Comparison of ENCODE assay signal across 20 cellular contexts in the genomic region with DNA sequence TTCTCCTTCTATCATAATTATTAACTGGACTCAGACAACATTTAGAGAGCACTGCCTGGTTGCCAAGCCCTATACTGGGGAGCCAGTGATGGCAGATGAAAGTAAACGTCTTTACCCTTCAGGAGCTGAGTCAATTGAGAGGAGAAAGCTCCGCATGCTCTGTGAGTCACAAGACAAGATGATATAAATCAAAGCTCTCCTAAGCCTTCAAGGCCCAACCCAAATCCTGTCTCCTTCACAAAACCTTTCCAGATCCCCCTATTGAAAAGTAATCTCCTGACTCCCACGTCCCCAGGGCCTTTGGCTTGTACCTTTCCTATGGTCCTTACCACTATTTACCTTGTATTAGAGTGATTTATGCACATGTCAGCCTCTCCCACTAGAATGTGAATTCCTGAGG.
DNase-seq lines count a peak whose midpoint lies in the region; ATAC-seq and TF ChIP-seq lines count a peak whose summit lies in the region.
"Had no signal": no experiment of that assay in that cellular context is flagged by ENCODE, and none has a peak within 500 bp of the region (broad histone marks: within the 10 kb centered on the region; RNA-seq: fewer than 3 reads in every experiment).

No MANE protein-coding gene starts in this region.

- DNase-seq in M059J (ENCODE audit: low read depth) (peak; percentile 3), epithelial cell of prostate (ENCODE audit: low read depth, low spot score) (peak; percentile 49), kidney tubule cell (ENCODE audit: low spot score) (peak; percentile 6), smooth muscle cell (lab: John Stamatoyannopoulos, UW; ENCODE audit: unreplicated experiment) (no peak), NCI-H2171 treated with DMSO at 0.1 percent for 48 hours (lab: John Stamatoyannopoulos, UW) (no peak), neural progenitor cell (ENCODE audit: low spot score) (no peak)
- DNase-seq: CD4-positive, CD25-positive, alpha-beta regulatory T cell; COR-L47; DMS 273 treated with DMSO at 0.1 percent for 48 hours; DND-41; Kasumi-1; MM.1S; NCI-H1092; NCI-H1436; NCI-H187 treated with DMSO at 0.1 percent for 48 hours; NCI-H345; OCI-M1 had no signal

- 6% methylated on average over 3 of the region's 3 CpGs for WGBS in smooth muscle cell (ENCODE audit: low lambda C conversion rate)

- H3K27ac ChIP-seq in epithelial cell of prostate: no peak overlapping the region
- H3K27ac ChIP-seq in smooth muscle cell (ENCODE audit: low read depth): peak overlapping the region; percentile 12
- no peak overlapping the region for H3K27ac ChIP-seq in neural progenitor cell
- H3K27ac ChIP-seq: SJSA1 had no signal

- no peak overlapping the region for H3K4me2 ChIP-seq in smooth muscle cell
- H3K4me2 ChIP-seq in neural progenitor cell: no peak overlapping the region

- no peaks in the 10 kb centered on the region for H3F3A ChIP-seq in smooth muscle cell (ENCODE audit: low read depth)
- no peaks in the 10 kb centered on the region for H3F3A ChIP-seq in neural progenitor cell (ENCODE audit: low read depth)

- TF ChIP-seq CTCF in smooth muscle cell (IDR thresholded peaks at IDR 0.05; ENCODE audit: borderline replicate concordance, insufficient read depth, poor library complexity, severe bottlenecking) (no peak), neural progenitor cell (IDR thresholded peaks at IDR 0.05) (no peak)

- no peak overlapping the region for H3K4me3 ChIP-seq in smooth muscle cell
- no peak overlapping the region for H3K4me3 ChIP-seq in neural progenitor cell
- H3K4me3 ChIP-seq: SJSA1 had no signal

- H3K79me2 ChIP-seq in smooth muscle cell (ENCODE audit: low read depth) (no peaks in the 10 kb centered on the region), neural progenitor cell (ENCODE audit: low read depth) (no peaks in the 10 kb centered on the region)

- H4K20me1 ChIP-seq in smooth muscle cell (ENCODE audit: low read depth): no peaks in the 10 kb centered on the region
- no peaks in the 10 kb centered on the region for H4K20me1 ChIP-seq in neural progenitor cell (ENCODE audit: low read depth)

- no peaks in the 10 kb centered on the region for H3K9me3 Mint-ChIP-seq in neural progenitor cell

- H3K9me3 ChIP-seq in smooth muscle cell (replicated peaks; ENCODE audit: low read depth) (no peaks in the 10 kb centered on the region), neural progenitor cell (ENCODE audit: low read depth) (no peaks in the 10 kb centered on the region)
- H3K9me3 ChIP-seq: SJSA1 had no signal

- H3K27me3 Mint-ChIP-seq in neural progenitor cell (ENCODE audit: insufficient read depth, low read depth): peaks cover 2% of the 10 kb centered on the region
- H3K27me3 Mint-ChIP-seq: CD4-positive, CD25-positive, alpha-beta regulatory T cell had no signal

- no peaks in the 10 kb centered on the region for H3K36me3 Mint-ChIP-seq in neural progenitor cell
- H3K36me3 Mint-ChIP-seq: CD4-positive, CD25-positive, alpha-beta regulatory T cell had no signal

- H3K27me3 ChIP-seq in smooth muscle cell (ENCODE audit: low read depth) (no peaks in the 10 kb centered on the region), neural progenitor cell (no peaks in the 10 kb centered on the region)
- H3K27me3 ChIP-seq: SJSA1 had no signal

- no peak overlapping the region for H3K4me3 Mint-ChIP-seq in neural progenitor cell
- H3K4me3 Mint-ChIP-seq: CD4-positive, CD25-positive, alpha-beta regulatory T cell had no signal

- H3K4me1 ChIP-seq in smooth muscle cell (ENCODE audit: low read depth) (peaks cover 8% of the 10 kb centered on the region), neural progenitor cell (peaks cover 28% of the 10 kb centered on the region)
- H3K4me1 ChIP-seq: SJSA1 had no signal

- H3K36me3 ChIP-seq in smooth muscle cell (ENCODE audit: low read depth) (no peaks in the 10 kb centered on the region), neural progenitor cell (no peaks in the 10 kb centered on the region)
- H3K36me3 ChIP-seq: SJSA1 had no signal

- no peak overlapping the region for H3K9ac ChIP-seq in smooth muscle cell (ENCODE audit: low read depth)
- no peak overlapping the region for H3K9ac ChIP-seq in neural progenitor cell

- H3K4me1 Mint-ChIP-seq in neural progenitor cell: peaks cover 30% of the 10 kb centered on the region
- H3K4me1 Mint-ChIP-seq: CD4-positive, CD25-positive, alpha-beta regulatory T cell had no signal

- H3K27ac Mint-ChIP-seq in neural progenitor cell: no peak overlapping the region
- H3K27ac Mint-ChIP-seq: CD4-positive, CD25-positive, alpha-beta regulatory T cell had no signal

- no peak for ATAC-seq in HG02973 (IDR thresholded peaks at IDR 0.05; ENCODE audit: unreplicated experiment)
- ATAC-seq: Right ventricle myocardium inferior had no signal

- H2AFZ ChIP-seq in smooth muscle cell (ENCODE audit: low read depth) (no peak overlapping the region), neural progenitor cell (replicated peaks) (no peak overlapping the region)

Comparison
In these comparisons a context has a peak if more than half of its experiments do, and no peak if none do; other contexts are left out.
1. DNase-seq: peak in M059J (single experiment), epithelial cell of prostate (single experiment) and kidney tubule cell (single experiment); none in smooth muscle cell (single experiment), NCI-H2171 treated with DMSO at 0.1 percent for 48 hours (single experiment) and neural progenitor cell (single experiment).